In genomic region chr6:165263-165662, GRCh38 we compare ENCODE assay signal across 6 cellular contexts.
"Had no signal": no experiment of that assay in that cellular context is flagged by ENCODE, and none has a peak within 500 bp of the region (broad histone marks: within the 10 kb centered on the region; RNA-seq: fewer than 3 reads in every experiment).

No MANE protein-coding gene starts in this region.

- DNase-seq: GDM1, GF-D8 had no signal

- FAIRE-seq: G401.6, GM12892, GM18507, GM19239 had no signal
